8 cellular contexts compared by ENCODE assay signal in the genomic region with DNA sequence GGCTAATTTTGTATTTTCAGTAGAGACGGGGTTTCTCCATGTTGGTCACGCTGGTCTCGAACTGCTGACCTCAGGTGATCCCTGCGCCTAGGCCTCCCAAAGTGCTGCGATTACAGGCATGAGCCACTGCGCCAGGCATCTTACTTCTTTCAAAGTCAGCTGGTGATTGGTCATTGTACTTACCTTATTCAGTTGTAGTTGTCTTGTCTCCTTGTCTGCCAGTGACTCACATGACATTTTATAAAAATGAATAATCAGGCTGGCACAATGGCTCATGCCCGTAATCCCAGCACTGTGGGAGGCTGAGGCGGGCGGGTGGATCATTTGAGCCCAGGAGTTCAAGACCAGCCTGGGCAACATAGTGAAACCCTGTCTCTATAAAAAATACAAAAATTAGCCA. TPM values are rescaled to one million over a fixed set of nuclear protein-coding genes. Genes with fewer than 3 reads are reported as not detected.
DNase-seq lines count a peak whose midpoint lies in the region; ATAC-seq, FAIRE-seq and TF ChIP-seq lines count a peak whose summit lies in the region.
"Not testable (repeated sequence)": the region's sequence is repeated elsewhere in the genome, so short reads cannot be mapped to it uniquely, and the experiment has no call there.

No MANE protein-coding gene starts in this region.

- not testable (repeated sequence) for TF ChIP-seq EP300 in A549 (IDR thresholded peaks at IDR 0.05); HepG2 (IDR thresholded peaks at IDR 0.05; ENCODE audit: low read depth in 2 of 2, low read length in 2 of 2); HepG2 (CRISPR knock-in tag; IDR thresholded peaks at IDR 0.05; ENCODE audit: borderline replicate concordance)

- ATAC-seq in A549 (peak; percentile 86 to 89), RWPE2 (ENCODE audit: low read depth) (peak; percentile 78)
- not testable (repeated sequence) for ATAC-seq in GM23338, HepG2
- peak; percentile 65 for ATAC-seq in activated T-cell treated with anti-CD3 and anti-CD28 coated beads, Interleukin-2, amount 50 U/mL, for 4 hours

- not testable (repeated sequence) for H3K9me3 ChIP-seq in A549; MG63; RWPE2 (ENCODE audit: severe bottlenecking); HepG2 (ENCODE audit: low read length)

- H3K79me2 ChIP-seq in GM23338 (replicated peaks; ENCODE audit: insufficient read depth); HepG2 (ENCODE audit: insufficient read depth, low read length): not testable (repeated sequence)

- H3K27me3 Mint-ChIP-seq in GM23338 (ENCODE audit: insufficient read depth, low read depth, poor library complexity); activated T-cell treated with anti-CD3 and anti-CD28 coated beads, Interleukin-2, amount 50 U/mL, for 4 hours (ENCODE audit: low read depth): not testable (repeated sequence)

- peak overlapping the region in 1 of 2 experiments; percentile 50; a peak in 3 of 6 replicates for H3K27ac ChIP-seq in A549
- H3K27ac ChIP-seq in GM23338 (ENCODE audit: low read depth); RWPE2 (ENCODE audit: poor library complexity, severe bottlenecking); HepG2 (ENCODE audit: extremely low read length, insufficient read depth, low read length): not testable (repeated sequence)

- H3K4me3 ChIP-seq in A549; GM23338; MG63; RWPE2 (ENCODE audit: severe bottlenecking); epithelial cell of esophagus (ENCODE audit: low read length); HepG2 (replicated peaks in 1 of 3; ENCODE audit: insufficient read depth in 1 of 3, low read depth in 2 of 3, low read length in 3 of 3): not testable (repeated sequence)

- H3K9me3 Mint-ChIP-seq in GM23338; activated T-cell treated with anti-CD3 and anti-CD28 coated beads, Interleukin-2, amount 50 U/mL, for 4 hours: not testable (repeated sequence)

- H3K4me1 ChIP-seq in A549; GM23338 (ENCODE audit: insufficient read depth); RWPE2 (ENCODE audit: insufficient read depth, poor library complexity, severe bottlenecking): not testable (repeated sequence)
- peaks cover 26% of the 10 kb centered on the region; the same call in 1 of the 2 replicates for H3K4me1 ChIP-seq in HepG2 (ENCODE audit: insufficient read depth, low read length)

- DNase-seq in A549 (ENCODE audit: low read depth in 1 of 2, low spot score in 1 of 2) = peak; percentile 68 to 79
- peak; percentile 11 for DNase-seq in GM23338 (ENCODE audit: low spot score)
- peak; percentile 38 for DNase-seq in MG63
- peak; percentile 71 for DNase-seq in RWPE2 (ENCODE audit: low spot score)
- DNase-seq in activated T-cell treated with anti-CD3 and anti-CD28 coated beads, Interleukin-2, amount 50 U/mL, for 4 hours; HepG2 (ENCODE audit: low spot score): not testable (repeated sequence)
- DNase-seq in epithelial cell of esophagus (ENCODE audit: low read depth) = peak; percentile 88
- peak; percentile 56 for DNase-seq in urothelium cell line (ENCODE audit: low spot score)

- H4K20me1 ChIP-seq in GM23338 (replicated peaks; ENCODE audit: insufficient read depth); HepG2 (ENCODE audit: insufficient read depth, low read length): not testable (repeated sequence)

- BruUV-seq in HepG2 (replicated peaks; lab: Mats Ljungman, UMichigan) = not testable (repeated sequence)

- 33% methylated on average over 9 of the region's 9 CpGs for WGBS in A549 (ENCODE audit: missing lambda C conversion rate)
- WGBS in HepG2 (ENCODE audit: low lambda C conversion rate) = 65% methylated on average over 9 of the region's 9 CpGs

- H3K27ac Mint-ChIP-seq in GM23338 = not testable (repeated sequence)

- TF ChIP-seq POLR2A in A549 (IDR thresholded peaks at IDR 0.05; ENCODE audit: low read length); HepG2 (IDR thresholded peaks at IDR 0.05; ENCODE audit: insufficient read depth in 1 of 2, low read depth in 2 of 2, low read length in 2 of 2): not testable (repeated sequence)

- CTCF ChIA-PET in A549 (lab: Yijun Ruan, JAX) = interaction anchor here (0.7 to 1.2 kb wide), 3 partner anchors 9 to 175 kb away, joined by 3 to 4 read pairs (median 3); no protein-coding TSS in a partner anchor
- CTCF ChIA-PET in HepG2 (lab: Yijun Ruan, JAX; ENCODE audit: low intra/inter-chr PET ratio, low total read pairs) = not testable (repeated sequence)

- FAIRE-seq in A549 (lab: Jason Lieb, UNC); HepG2 (lab: Jason Lieb, UNC); urothelium cell line (lab: Jason Lieb, UNC): not testable (repeated sequence)

- H3K36me3 ChIP-seq in GM23338 (ENCODE audit: insufficient read depth); MG63; RWPE2 (ENCODE audit: low read depth); HepG2 (replicated peaks in 1 of 2; ENCODE audit: control insufficient read depth in 1 of 2, insufficient read depth in 2 of 2, low read length in 2 of 2): not testable (repeated sequence)

- not testable (repeated sequence) for H3K27me3 ChIP-seq in GM23338 (ENCODE audit: insufficient read depth); MG63; RWPE2 (ENCODE audit: insufficient read depth, poor library complexity, severe bottlenecking); HepG2 (ENCODE audit: control insufficient read depth in 1 of 2, insufficient read depth in 2 of 2, low read length in 2 of 2)

- H3K36me3 Mint-ChIP-seq in GM23338 (ENCODE audit: low read depth); activated T-cell treated with anti-CD3 and anti-CD28 coated beads, Interleukin-2, amount 50 U/mL, for 4 hours (ENCODE audit: insufficient read depth): not testable (repeated sequence)

- not testable (repeated sequence) for TF ChIP-seq CTCF in A549 (IDR thresholded peaks at IDR 0.05); GM23338 (conservative IDR thresholded peaks at IDR 0.05; ENCODE audit: low read depth in 2 of 2); RWPE2 (IDR thresholded peaks at IDR 0.05; ENCODE audit: poor library complexity, severe bottlenecking); epithelial cell of esophagus (IDR thresholded peaks at IDR 0.05; ENCODE audit: insufficient read depth, low read depth, low read length, missing control alignments); HepG2 (CRISPR knock-in tag; IDR thresholded peaks at IDR 0.05)

- in situ Hi-C loops in HepG2 (cut with HindIII; ENCODE audit: extremely low pct_ligation_motif_present, low pct_unique_long_range_greater_than_20kb) = not testable (repeated sequence)

- not testable (repeated sequence) for H3K4me2 ChIP-seq in A549, GM23338
- peak overlapping the region; percentile 20; the same call in 1 of the 2 replicates for H3K4me2 ChIP-seq in HepG2 (ENCODE audit: low read depth, low read length)

- not testable (repeated sequence) for H3K4me1 Mint-ChIP-seq in GM23338; activated T-cell treated with anti-CD3 and anti-CD28 coated beads, Interleukin-2, amount 50 U/mL, for 4 hours (ENCODE audit: low read depth)

- not testable (repeated sequence) for H3F3A ChIP-seq in GM23338 (replicated peaks; ENCODE audit: low read depth)

- not testable (repeated sequence) for TF ChIP-seq RAD21 in A549 (conservative IDR thresholded peaks at IDR 0.05 in 1 of 2, IDR thresholded peaks at IDR 0.05 in 1 of 2); HepG2 (CRISPR knock-in tag; IDR thresholded peaks at IDR 0.05)

- not testable (repeated sequence) for H3K4me3 Mint-ChIP-seq in GM23338; activated T-cell treated with anti-CD3 and anti-CD28 coated beads, Interleukin-2, amount 50 U/mL, for 4 hours

- intact Hi-C loops in HepG2 (cut with micrococcal nuclease; ENCODE audit: unreplicated experiment) = not testable (repeated sequence)

- POLR2A ChIA-PET in A549 (lab: Yijun Ruan, JAX) = interaction anchor here (1.1 to 1.3 kb wide), 2 partner anchors 10 to 168 kb away, joined by 3 to 8 read pairs; partner anchors contain the start of genes NT5C2 and PCGF6
- POLR2A ChIA-PET in HepG2 (lab: Yijun Ruan, JAX) = not testable (repeated sequence)

- H2AFZ ChIP-seq in GM23338; HepG2 (ENCODE audit: low read length): not testable (repeated sequence)

- H3K9ac ChIP-seq in HepG2 (ENCODE audit: insufficient read depth, low read depth, low read length) = not testable (repeated sequence)

- not testable (repeated sequence) for H3K9me2 ChIP-seq in GM23338 (ENCODE audit: insufficient read depth)

RNA-seq across cellular contexts. Expression of gene TAF5, which starts 7.0 kb away (rescaled TPM):
- polyA plus RNA-seq in A549 (2011; rRNA removed) (4.1 and 5.3 TPM in 2 replicates), A549 (2017; fragmentation: RNase III; extraction: RNeasy Plus Mini Kit Qiagen cat#74134 plus additional on column Dnase treatment) (3.6 to 4.1 TPM (median 3.9 TPM) in 3 replicates), GM23338 (2016; fragmentation: Nextera tagmentation; extraction: Ambion mirVana) (8.6 and 10.4 TPM in 2 replicates), HepG2 (2011; rRNA removed) (2.6 and 3.8 TPM in 2 replicates)
- 1.6 and 2.0 TPM in 2 replicates for polyA plus RNA-seq in A549 (2012; cell fraction: cytosol; rRNA removed)
- polyA plus RNA-seq in A549 (2012; cell fraction: nucleus; rRNA removed) = 1.5 and 2.1 TPM in 2 replicates
- polyA minus RNA-seq in A549 (2011; rRNA and poly(A)+ RNA removed) = 2.9 and 3.1 TPM in 2 replicates
- 22.8 and 25.9 TPM in 2 replicates for total RNA-seq in GM23338 (2014; rRNA removed; shearing (Covaris generic))
- 6.8 and 9.0 TPM in 2 replicates for total RNA-seq in MG63 (2014; rRNA removed; shearing (Covaris generic); ENCODE audit: low replicate concordance)
- 1 to 10 TPM; 6.9 to 9.6 (median 7.8) TPM for total RNA-seq in activated T-cell treated with anti-CD3 and anti-CD28 coated beads, Interleukin-2, amount 50 U/mL, for 4 hours
- 8.7 and 13.6 TPM in 2 replicates for total RNA-seq in HepG2 (2016; rRNA removed; fragmentation: Illumina TruSeq; extraction: Trizol)
- total RNA-seq in HepG2 (2016; cell fraction: cytosol; rRNA removed; fragmentation: Illumina TruSeq; extraction: Trizol; ENCODE audit: low read depth) = 1.2 TPM in 2 replicates
- total RNA-seq in HepG2 (2016; cell fraction: insoluble cytoplasmic fraction; rRNA removed; fragmentation: Illumina TruSeq; extraction: Trizol) = 8.2 and 11.9 TPM in 2 replicates
- total RNA-seq in HepG2 (2016; cell fraction: membrane; rRNA removed; fragmentation: Illumina TruSeq; extraction: Trizol) = 2.8 and 2.9 TPM in 2 replicates
- total RNA-seq in HepG2 (2016; cell fraction: nucleus; rRNA removed; fragmentation: Illumina TruSeq; extraction: Trizol) = 5.1 and 5.4 TPM in 2 replicates
- polyA plus RNA-seq in HepG2 (2011; cell fraction: cytosol; rRNA removed) = 1.9 and 2.2 TPM in 2 replicates
- polyA plus RNA-seq in HepG2 (2011; cell fraction: nucleus; rRNA removed) = 1.5 and 1.6 TPM in 2 replicates
- polyA plus RNA-seq in HepG2 (2012) = 3.3 and 4.6 TPM in 2 replicates
- polyA plus RNA-seq in HepG2 (2016; cell fraction: cytosol; fragmentation: Illumina TruSeq; extraction: Trizol; ENCODE audit: low read depth) = 0.42 and 0.52 TPM in 2 replicates
- polyA plus RNA-seq in HepG2 (2016; cell fraction: insoluble cytoplasmic fraction; fragmentation: Illumina TruSeq; extraction: Trizol; ENCODE audit: low read depth) = 10.3 and 10.8 TPM in 2 replicates
- polyA plus RNA-seq in HepG2 (2016; cell fraction: membrane; fragmentation: Illumina TruSeq; extraction: Trizol; ENCODE audit: low read depth) = 1.1 and 1.3 TPM in 2 replicates
- 5.9 and 6.2 TPM in 2 replicates for polyA plus RNA-seq in HepG2 (2016; cell fraction: nucleus; fragmentation: Illumina TruSeq; extraction: Trizol; ENCODE audit: insufficient read depth, low read depth)
- polyA minus RNA-seq in HepG2 (2011; rRNA and poly(A)+ RNA removed; ENCODE audit: low replicate concordance) = 3.8 and 4.9 TPM in 2 replicates
- polyA minus RNA-seq in HepG2 (2011; cell fraction: cytosol; rRNA and poly(A)+ RNA removed) = 3.6 and 4.0 TPM in 2 replicates
- polyA minus RNA-seq in HepG2 (2011; cell fraction: nucleus; rRNA and poly(A)+ RNA removed) = 3.0 and 3.5 TPM in 2 replicates

RNA-seq across cellular contexts. Expression of gene PCGF6, which starts 9.9 kb away (rescaled TPM):
- polyA plus RNA-seq in A549 (2011; rRNA removed) = 11.8 and 17.6 TPM in 2 replicates
- 6.0 and 6.3 TPM in 2 replicates for polyA plus RNA-seq in A549 (2012; cell fraction: cytosol; rRNA removed)
- 2.8 and 3.1 TPM in 2 replicates for polyA plus RNA-seq in A549 (2012; cell fraction: nucleus; rRNA removed)
- 11.3 to 13.6 TPM (median 11.8 TPM) in 3 replicates for polyA plus RNA-seq in A549 (2017; fragmentation: RNase III; extraction: RNeasy Plus Mini Kit Qiagen cat#74134 plus additional on column Dnase treatment)
- polyA minus RNA-seq in A549 (2011; rRNA and poly(A)+ RNA removed) = 2.8 and 4.0 TPM in 2 replicates
- 14.0 and 16.6 TPM in 2 replicates for total RNA-seq in GM23338 (2014; rRNA removed; shearing (Covaris generic))
- polyA plus RNA-seq in GM23338 (2016; fragmentation: Nextera tagmentation; extraction: Ambion mirVana) = 22.3 and 26.1 TPM in 2 replicates
- total RNA-seq in MG63 (2014; rRNA removed; shearing (Covaris generic); ENCODE audit: low replicate concordance) = 19.5 and 31.0 TPM in 2 replicates
- 10 to 100 TPM; 15.8 to 18.1 (median 16.9) TPM for total RNA-seq in activated T-cell treated with anti-CD3 and anti-CD28 coated beads, Interleukin-2, amount 50 U/mL, for 4 hours
- total RNA-seq in HepG2 (2016; rRNA removed; fragmentation: Illumina TruSeq; extraction: Trizol) = 19.4 and 24.7 TPM in 2 replicates
- total RNA-seq in HepG2 (2016; cell fraction: cytosol; rRNA removed; fragmentation: Illumina TruSeq; extraction: Trizol; ENCODE audit: low read depth) = 5.7 and 6.2 TPM in 2 replicates
- total RNA-seq in HepG2 (2016; cell fraction: insoluble cytoplasmic fraction; rRNA removed; fragmentation: Illumina TruSeq; extraction: Trizol) = 19.8 and 24.3 TPM in 2 replicates
- 9.7 and 9.9 TPM in 2 replicates for total RNA-seq in HepG2 (2016; cell fraction: membrane; rRNA removed; fragmentation: Illumina TruSeq; extraction: Trizol)
- total RNA-seq in HepG2 (2016; cell fraction: nucleus; rRNA removed; fragmentation: Illumina TruSeq; extraction: Trizol) = 11.8 and 13.2 TPM in 2 replicates
- 4.5 and 5.2 TPM in 2 replicates for polyA plus RNA-seq in HepG2 (2011; rRNA removed)
- polyA plus RNA-seq in HepG2 (2011; cell fraction: cytosol; rRNA removed) = 2.2 and 3.7 TPM in 2 replicates
- polyA plus RNA-seq in HepG2 (2011; cell fraction: nucleus; rRNA removed) = 2.1 and 2.3 TPM in 2 replicates
- 5.9 and 9.4 TPM in 2 replicates for polyA plus RNA-seq in HepG2 (2012)
- 2.9 and 3.1 TPM in 2 replicates for polyA plus RNA-seq in HepG2 (2016; cell fraction: cytosol; fragmentation: Illumina TruSeq; extraction: Trizol; ENCODE audit: low read depth)
- polyA plus RNA-seq in HepG2 (2016; cell fraction: insoluble cytoplasmic fraction; fragmentation: Illumina TruSeq; extraction: Trizol; ENCODE audit: low read depth) = 20.9 and 24.5 TPM in 2 replicates
- polyA plus RNA-seq in HepG2 (2016; cell fraction: membrane; fragmentation: Illumina TruSeq; extraction: Trizol; ENCODE audit: low read depth) = 6.6 and 7.2 TPM in 2 replicates
- 13.5 and 14.1 TPM in 2 replicates for polyA plus RNA-seq in HepG2 (2016; cell fraction: nucleus; fragmentation: Illumina TruSeq; extraction: Trizol; ENCODE audit: insufficient read depth, low read depth)
- polyA minus RNA-seq in HepG2 (2011; rRNA and poly(A)+ RNA removed; ENCODE audit: low replicate concordance) = 1.9 and 6.4 TPM in 2 replicates
- 3.4 and 3.9 TPM in 2 replicates for polyA minus RNA-seq in HepG2 (2011; cell fraction: cytosol; rRNA and poly(A)+ RNA removed)
- 7.9 and 9.8 TPM in 2 replicates for polyA minus RNA-seq in HepG2 (2011; cell fraction: nucleus; rRNA and poly(A)+ RNA removed)

RNA-seq across cellular contexts. Expression of gene ATP5MK, which starts 35.5 kb away (rescaled TPM):
- polyA plus RNA-seq in A549 (2011; rRNA removed) = 492 and 504 TPM in 2 replicates
- polyA plus RNA-seq in A549 (2012; cell fraction: cytosol; rRNA removed) = 238 and 292 TPM in 2 replicates
- 66.0 and 191 TPM in 2 replicates for polyA plus RNA-seq in A549 (2012; cell fraction: nucleus; rRNA removed)
- 648 to 682 TPM (median 679 TPM) in 3 replicates for polyA plus RNA-seq in A549 (2017; fragmentation: RNase III; extraction: RNeasy Plus Mini Kit Qiagen cat#74134 plus additional on column Dnase treatment)
- 16.4 and 23.4 TPM in 2 replicates for polyA minus RNA-seq in A549 (2011; rRNA and poly(A)+ RNA removed)
- total RNA-seq in GM23338 (2014; rRNA removed; shearing (Covaris generic)) = 227 and 351 TPM in 2 replicates
- 1,139 and 1,414 TPM in 2 replicates for polyA plus RNA-seq in GM23338 (2016; fragmentation: Nextera tagmentation; extraction: Ambion mirVana)
- 342 and 2,124 TPM in 2 replicates for total RNA-seq in MG63 (2014; rRNA removed; shearing (Covaris generic); ENCODE audit: low replicate concordance)
- total RNA-seq in activated T-cell treated with anti-CD3 and anti-CD28 coated beads, Interleukin-2, amount 50 U/mL, for 4 hours = 100 to 1,000 TPM; 426 to 450 (median 433) TPM
- total RNA-seq in HepG2 (2016; rRNA removed; fragmentation: Illumina TruSeq; extraction: Trizol) = 517 and 673 TPM in 2 replicates
- 258 and 328 TPM in 2 replicates for total RNA-seq in HepG2 (2016; cell fraction: cytosol; rRNA removed; fragmentation: Illumina TruSeq; extraction: Trizol; ENCODE audit: low read depth)
- 493 and 717 TPM in 2 replicates for total RNA-seq in HepG2 (2016; cell fraction: insoluble cytoplasmic fraction; rRNA removed; fragmentation: Illumina TruSeq; extraction: Trizol)
- total RNA-seq in HepG2 (2016; cell fraction: membrane; rRNA removed; fragmentation: Illumina TruSeq; extraction: Trizol) = 437 and 464 TPM in 2 replicates
- 157 and 178 TPM in 2 replicates for total RNA-seq in HepG2 (2016; cell fraction: nucleus; rRNA removed; fragmentation: Illumina TruSeq; extraction: Trizol)
- 276 and 312 TPM in 2 replicates for polyA plus RNA-seq in HepG2 (2011; rRNA removed)
- 160 and 250 TPM in 2 replicates for polyA plus RNA-seq in HepG2 (2011; cell fraction: cytosol; rRNA removed)
- polyA plus RNA-seq in HepG2 (2011; cell fraction: nucleus; rRNA removed) = 31.3 and 53.0 TPM in 2 replicates
- polyA plus RNA-seq in HepG2 (2012) = 263 and 341 TPM in 2 replicates
- 314 and 388 TPM in 2 replicates for polyA plus RNA-seq in HepG2 (2016; cell fraction: cytosol; fragmentation: Illumina TruSeq; extraction: Trizol; ENCODE audit: low read depth)
- polyA plus RNA-seq in HepG2 (2016; cell fraction: insoluble cytoplasmic fraction; fragmentation: Illumina TruSeq; extraction: Trizol; ENCODE audit: low read depth) = 638 and 679 TPM in 2 replicates
- 396 and 455 TPM in 2 replicates for polyA plus RNA-seq in HepG2 (2016; cell fraction: membrane; fragmentation: Illumina TruSeq; extraction: Trizol; ENCODE audit: low read depth)
- polyA plus RNA-seq in HepG2 (2016; cell fraction: nucleus; fragmentation: Illumina TruSeq; extraction: Trizol; ENCODE audit: insufficient read depth, low read depth) = 274 and 284 TPM in 2 replicates
- polyA minus RNA-seq in HepG2 (2011; rRNA and poly(A)+ RNA removed; ENCODE audit: low replicate concordance) = 11.6 and 27.9 TPM in 2 replicates
- polyA minus RNA-seq in HepG2 (2011; cell fraction: cytosol; rRNA and poly(A)+ RNA removed) = 25.3 and 27.0 TPM in 2 replicates
- 14.5 and 28.2 TPM in 2 replicates for polyA minus RNA-seq in HepG2 (2011; cell fraction: nucleus; rRNA and poly(A)+ RNA removed)

RNA-seq across cellular contexts. Expression of gene PDCD11, which starts 35.6 kb away (rescaled TPM):
- polyA plus RNA-seq in A549 (2011; rRNA removed) (32.6 and 37.5 TPM in 2 replicates), A549 (2017; fragmentation: RNase III; extraction: RNeasy Plus Mini Kit Qiagen cat#74134 plus additional on column Dnase treatment) (23.5 to 30.8 TPM (median 26.2 TPM) in 3 replicates), GM23338 (2016; fragmentation: Nextera tagmentation; extraction: Ambion mirVana) (87.8 and 99.9 TPM in 2 replicates), HepG2 (2011; rRNA removed) (12.8 and 17.7 TPM in 2 replicates)
- polyA plus RNA-seq in A549 (2012; cell fraction: cytosol; rRNA removed) = 20.3 and 21.3 TPM in 2 replicates
- polyA plus RNA-seq in A549 (2012; cell fraction: nucleus; rRNA removed) = 58.3 and 59.8 TPM in 2 replicates
- 81.2 and 88.2 TPM in 2 replicates for polyA minus RNA-seq in A549 (2011; rRNA and poly(A)+ RNA removed)
- total RNA-seq in GM23338 (2014; rRNA removed; shearing (Covaris generic)) = 67.0 and 82.1 TPM in 2 replicates
- 36.6 and 42.5 TPM in 2 replicates for total RNA-seq in MG63 (2014; rRNA removed; shearing (Covaris generic); ENCODE audit: low replicate concordance)
- total RNA-seq in activated T-cell treated with anti-CD3 and anti-CD28 coated beads, Interleukin-2, amount 50 U/mL, for 4 hours = 100 to 1,000 TPM; 122 to 127 (median 124) TPM
- 40.3 and 52.8 TPM in 2 replicates for total RNA-seq in HepG2 (2016; rRNA removed; fragmentation: Illumina TruSeq; extraction: Trizol)
- 27.0 and 30.8 TPM in 2 replicates for total RNA-seq in HepG2 (2016; cell fraction: cytosol; rRNA removed; fragmentation: Illumina TruSeq; extraction: Trizol; ENCODE audit: low read depth)
- 34.1 and 54.5 TPM in 2 replicates for total RNA-seq in HepG2 (2016; cell fraction: insoluble cytoplasmic fraction; rRNA removed; fragmentation: Illumina TruSeq; extraction: Trizol)
- 18.0 and 20.8 TPM in 2 replicates for total RNA-seq in HepG2 (2016; cell fraction: membrane; rRNA removed; fragmentation: Illumina TruSeq; extraction: Trizol)
- 98.0 and 102 TPM in 2 replicates for total RNA-seq in HepG2 (2016; cell fraction: nucleus; rRNA removed; fragmentation: Illumina TruSeq; extraction: Trizol)
- 9.6 and 9.7 TPM in 2 replicates for polyA plus RNA-seq in HepG2 (2011; cell fraction: cytosol; rRNA removed)
- 42.8 and 48.5 TPM in 2 replicates for polyA plus RNA-seq in HepG2 (2011; cell fraction: nucleus; rRNA removed)
- 17.7 and 25.7 TPM in 2 replicates for polyA plus RNA-seq in HepG2 (2012)
- polyA plus RNA-seq in HepG2 (2016; cell fraction: cytosol; fragmentation: Illumina TruSeq; extraction: Trizol; ENCODE audit: low read depth) = 3.2 and 3.6 TPM in 2 replicates
- polyA plus RNA-seq in HepG2 (2016; cell fraction: insoluble cytoplasmic fraction; fragmentation: Illumina TruSeq; extraction: Trizol; ENCODE audit: low read depth) = 22.1 and 22.5 TPM in 2 replicates
- 5.0 and 5.4 TPM in 2 replicates for polyA plus RNA-seq in HepG2 (2016; cell fraction: membrane; fragmentation: Illumina TruSeq; extraction: Trizol; ENCODE audit: low read depth)
- 93.1 and 111 TPM in 2 replicates for polyA plus RNA-seq in HepG2 (2016; cell fraction: nucleus; fragmentation: Illumina TruSeq; extraction: Trizol; ENCODE audit: insufficient read depth, low read depth)
- polyA minus RNA-seq in HepG2 (2011; rRNA and poly(A)+ RNA removed; ENCODE audit: low replicate concordance) = 43.3 and 78.6 TPM in 2 replicates
- polyA minus RNA-seq in HepG2 (2011; cell fraction: cytosol; rRNA and poly(A)+ RNA removed) = 18.0 and 22.6 TPM in 2 replicates
- 41.7 and 65.8 TPM in 2 replicates for polyA minus RNA-seq in HepG2 (2011; cell fraction: nucleus; rRNA and poly(A)+ RNA removed)
